ENCODE assay signal across 6 cellular contexts in genomic region chr13:53249236-53249635, GRCh38.
"Had no signal": no experiment of that assay in that cellular context is flagged by ENCODE, and none has a peak within 500 bp of the region (broad histone marks: within the 10 kb centered on the region; RNA-seq: fewer than 3 reads in every experiment).

No MANE protein-coding gene starts in this region.

- ATAC-seq: K562 had no signal

- H3K4me1 Mint-ChIP-seq: H9 had no signal

- H3K4me3 Mint-ChIP-seq: H9 had no signal

- H3K27ac Mint-ChIP-seq: H9 had no signal

- DNase-seq: GOT3, H9, HCEC 1CT, IMR-90, KG1 had no signal

- H3K4me3 ChIP-seq: K562 had no signal
